4 cellular contexts compared by ENCODE assay signal in the genomic region with DNA sequence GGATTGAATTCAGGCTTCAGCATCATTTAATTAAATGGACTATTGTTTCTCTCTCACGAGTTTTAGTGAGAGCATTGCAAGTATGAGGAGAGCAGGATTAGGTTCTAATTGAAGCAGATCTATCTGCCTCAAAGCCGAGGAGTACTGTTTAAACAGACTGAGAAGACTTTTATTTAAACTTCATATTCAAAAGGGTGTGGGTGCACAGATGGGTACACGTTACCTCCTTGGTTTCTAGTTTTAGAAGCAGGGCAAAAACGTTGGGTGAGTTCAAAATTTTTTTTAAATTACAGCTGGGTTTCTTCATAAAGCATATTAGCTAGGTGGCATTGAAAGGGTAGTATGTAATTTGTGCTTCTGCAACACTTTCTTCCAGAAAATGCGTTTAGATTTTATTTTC. TPM values are rescaled to one million over a fixed set of nuclear protein-coding genes. Genes with fewer than 3 reads are reported as not detected.
"Had no signal": no experiment of that assay in that cellular context is flagged by ENCODE, and none has a peak within 500 bp of the region (broad histone marks: within the 10 kb centered on the region; RNA-seq: fewer than 3 reads in every experiment).

No MANE protein-coding gene starts in this region.

- H3K4me3 ChIP-seq: GM12878 had no signal

- DNase-seq: GDM1, GF-D8 had no signal

- ATAC-seq: GM12878 had no signal

RNA-seq across cellular contexts. Expression of a gene that starts 26.5 kb away (rescaled TPM):
- total RNA-seq: G401, GM12878 had no signal
- polyA plus RNA-seq: GM12878 had no signal
